Comparison of ENCODE assay signal across 1 cellular context in genomic region chr2:42545714-42546390, GRCh38.
A peak's percentile ranks its signal among the peaks of the same experiment; 100 is the strongest.
TF ChIP-seq lines count a peak whose summit lies in the region.

No MANE protein-coding gene starts in this region.

TF ChIP-seq in H1, 55 proteins besides CTCF, POLR2A, EP300 and RAD21:
- TF ChIP-seq RBBP5 (IDR thresholded peaks at IDR 0.05; ENCODE audit: borderline replicate concordance, low read depth, low read length) (peak; percentile 55; the same call in 1 of the 2 replicates), RNF2 (IDR thresholded peaks at IDR 0.05; ENCODE audit: borderline replicate concordance, low read depth, low read length, missing control alignments, poor library complexity, severe bottlenecking) (no peak), PHF8 (conservative IDR thresholded peaks at IDR 0.05; ENCODE audit: low read depth, low read length) (no peak), SP4 (IDR thresholded peaks at IDR 0.05; ENCODE audit: low read length) (peak; percentile 59; the same call in 1 of the 2 replicates), ZNF274 (IDR thresholded peaks at IDR 0.05; ENCODE audit: borderline replicate concordance, extremely low read depth, low read length) (no peak), TAF7 (optimal IDR thresholded peaks at IDR 0.05; ENCODE audit: borderline replicate concordance, low read depth, low read length) (no peak), KDM5A (IDR thresholded peaks at IDR 0.05; ENCODE audit: low read length) (no peak), HDAC2 (IDR thresholded peaks at IDR 0.05; ENCODE audit: borderline replicate concordance in 1 of 2, low read depth in 2 of 2, low read length in 2 of 2) (peak in 1 of 2 experiments; percentile 48; a peak in 1 of 4 replicates), KDM1A (IDR thresholded peaks at IDR 0.05; ENCODE audit: borderline replicate concordance, low read length) (no peak), CBX8 (IDR thresholded peaks at IDR 0.05; ENCODE audit: borderline replicate concordance, low read depth, low read length) (no peak), EZH2 (IDR thresholded peaks at IDR 0.05; ENCODE audit: low read depth, low read length, severe bottlenecking) (no peak), TBP (IDR thresholded peaks at IDR 0.05; ENCODE audit: low read depth, low read length) (0 out of 2 replicates have a peak, but pooled peaks have one; percentile 33), MAFK (IDR thresholded peaks at IDR 0.05; ENCODE audit: low read depth, low read length) (no peak), YY1 (IDR thresholded peaks at IDR 0.05; ENCODE audit: low read depth, low read length) (peak; percentile 59), NANOG (IDR thresholded peaks at IDR 0.05; ENCODE audit: insufficient read depth, low read depth, low read length, poor library complexity, severe bottlenecking) (peak; percentile 74), CHD2 (IDR thresholded peaks at IDR 0.05; ENCODE audit: low read length) (no peak), SRF (IDR thresholded peaks at IDR 0.05; ENCODE audit: low read depth, low read length) (no peak), RFX5 (IDR thresholded peaks at IDR 0.05; ENCODE audit: borderline replicate concordance, low read depth, low read length) (no peak), E2F6 (IDR thresholded peaks at IDR 0.05) (no peak), HDAC6 (IDR thresholded peaks at IDR 0.05; ENCODE audit: low read depth, low read length) (no peak), CHD1 (IDR thresholded peaks at IDR 0.05; ENCODE audit: low read depth, low read length) (no peak), BRCA1 (IDR thresholded peaks at IDR 0.05; ENCODE audit: low read depth, low read length) (no peak), TEAD4 (IDR thresholded peaks at IDR 0.05; ENCODE audit: low read depth, low read length) (no peak), BACH1 (IDR thresholded peaks at IDR 0.05; ENCODE audit: low read length) (no peak), CEBPB (IDR thresholded peaks at IDR 0.05; ENCODE audit: low read depth, low read length) (no peak), ATF3 (IDR thresholded peaks at IDR 0.05; ENCODE audit: insufficient read depth, low read depth, low read length) (no peak), FOSL1 (IDR thresholded peaks at IDR 0.05; ENCODE audit: insufficient read depth, low read depth, low read length) (no peak), USF2 (IDR thresholded peaks at IDR 0.05; ENCODE audit: low read length) (no peak), ASH2L (IDR thresholded peaks at IDR 0.05; ENCODE audit: low read length) (no peak), CTBP2 (IDR thresholded peaks at IDR 0.05; ENCODE audit: borderline replicate concordance, insufficient read depth, insufficient read length, low read length) (no peak), CBX5 (IDR thresholded peaks at IDR 0.05; ENCODE audit: low read depth, low read length) (no peak), CREB1 (IDR thresholded peaks at IDR 0.05) (no peak), SP1 (IDR thresholded peaks at IDR 0.05; ENCODE audit: low read depth, low read length) (no peak), EGR1 (IDR thresholded peaks at IDR 0.05; ENCODE audit: borderline replicate concordance, low read depth, low read length) (no peak), TAF1 (IDR thresholded peaks at IDR 0.05; ENCODE audit: low read depth, low read length) (no peak), SP2 (IDR thresholded peaks at IDR 0.05; ENCODE audit: low read length) (no peak), KDM4A (IDR thresholded peaks at IDR 0.05; ENCODE audit: low read depth, low read length, severe bottlenecking) (no peak), SAP30 (IDR thresholded peaks at IDR 0.05; ENCODE audit: insufficient read depth, insufficient replicate concordance, low read length) (no peak), SIN3A (conservative IDR thresholded peaks at IDR 0.05 in 1 of 2, IDR thresholded peaks at IDR 0.05 in 1 of 2; ENCODE audit: low read depth in 1 of 2, low read length in 2 of 2) (no peak), POU5F1 (IDR thresholded peaks at IDR 0.05; ENCODE audit: low read depth, low read length) (no peak), RXRA (IDR thresholded peaks at IDR 0.05; ENCODE audit: insufficient read depth, low read depth, low read length) (no peak), CHD7 (IDR thresholded peaks at IDR 0.05; ENCODE audit: insufficient replicate concordance, low read length) (peak; percentile 86), SIX5 (IDR thresholded peaks at IDR 0.05; ENCODE audit: low read depth, low read length) (no peak), MAX (IDR thresholded peaks at IDR 0.05) (0 out of 2 replicates have a peak, but pooled peaks have one; percentile 19), GTF2F1 (IDR thresholded peaks at IDR 0.05; ENCODE audit: borderline replicate concordance, low read depth, low read length) (no peak), NRF1 (IDR thresholded peaks at IDR 0.05; ENCODE audit: low read depth, low read length) (no peak), SUZ12 (IDR thresholded peaks at IDR 0.05; ENCODE audit: low read length) (no peak), JUN (IDR thresholded peaks at IDR 0.05; ENCODE audit: low read depth, low read length) (no peak), SIRT6 (IDR thresholded peaks at IDR 0.05; ENCODE audit: low read length) (no peak), POLR2AphosphoS5 (IDR thresholded peaks at IDR 0.05; ENCODE audit: low read depth, low read length) (no peak), JUND (IDR thresholded peaks at IDR 0.05; ENCODE audit: low read length) (no peak)
